ENCODE assay signal across 20 cellular contexts in genomic region chr19:32688315-32688714, GRCh38. TPM values are rescaled to one million over a fixed set of nuclear protein-coding genes. Genes with fewer than 3 reads are reported as not detected.
"Had no signal": no experiment of that assay in that cellular context is flagged by ENCODE, and none has a peak within 500 bp of the region (broad histone marks: within the 10 kb centered on the region; RNA-seq: fewer than 3 reads in every experiment).

No MANE protein-coding gene starts in this region.

- H3K27me3 Mint-ChIP-seq: activated naive CD8-positive, alpha-beta T cell; T-helper 17 cell had no signal

- H3K27ac Mint-ChIP-seq: activated naive CD8-positive, alpha-beta T cell; nephron progenitor cell; progenitor cell of endocrine pancreas; T-helper 17 cell had no signal

- H3K27ac ChIP-seq: body of pancreas, colonic mucosa, hepatocyte, skin epidermis, suprapubic skin, upper lobe of right lung had no signal

- H3K9me3 ChIP-seq: body of pancreas, colonic mucosa, suprapubic skin, upper lobe of right lung had no signal

- H3K4me3 Mint-ChIP-seq: activated naive CD8-positive, alpha-beta T cell; nephron progenitor cell; T-helper 17 cell had no signal

- H3K4me2 ChIP-seq: hepatocyte had no signal

- ATAC-seq: body of pancreas, right cardiac atrium, T-helper 17 cell, upper lobe of right lung had no signal

- H3K4me3 ChIP-seq: body of pancreas, colonic mucosa, hepatocyte, skin epidermis, suprapubic skin, upper lobe of right lung had no signal

- DNase-seq: activated CD4-positive, alpha-beta T cell treated with anti-CD3 and anti-CD28 coated beads, Interleukin-2, amount 50 U/mL, for 1 hour; activated CD8-positive, alpha-beta memory T cell treated with anti-CD3 and anti-CD28 coated beads for 24 hours; activated gamma-delta T cell treated with Interleukin-2 at 50 U/mL for 16 hours; amygdala; body of pancreas; central memory CD4-positive, alpha-beta T cell; colonic mucosa; nephron progenitor cell; occipital lobe; stimulated activated CD4-positive, alpha-beta T cell treated with anti-CD3 and anti-CD28 coated beads, Interleukin-15, amount 100 ng/mL, for 24 hours; stimulated activated CD4-positive, alpha-beta T cell treated with anti-CD3 and anti-CD28 coated beads, Interleukin-4, amount 100 ng/mL, for 24 hours; stimulated activated naive CD4-positive, alpha-beta T cell treated with Interleukin-2 at 50 U/mL for 16 hours; T-helper 17 cell; upper lobe of right lung had no signal

- H3K27me3 ChIP-seq: body of pancreas, colonic mucosa, hepatocyte, suprapubic skin, upper lobe of right lung had no signal

- H2AFZ ChIP-seq: hepatocyte had no signal

- H3K36me3 ChIP-seq: colonic mucosa, suprapubic skin, upper lobe of right lung had no signal

RNA-seq across cellular contexts. Expression of gene RGS9BP, which starts 12.7 kb away (rescaled TPM):
- total RNA-seq: body of pancreas had no signal

RNA-seq across cellular contexts. Expression of gene TDRD12, which starts 31.3 kb away (rescaled TPM):
- total RNA-seq: upper lobe of right lung had no signal
- polyA plus RNA-seq: hepatocyte, right cardiac atrium had no signal
